Comparison of ENCODE assay signal across 8 cellular contexts in the genomic region with DNA sequence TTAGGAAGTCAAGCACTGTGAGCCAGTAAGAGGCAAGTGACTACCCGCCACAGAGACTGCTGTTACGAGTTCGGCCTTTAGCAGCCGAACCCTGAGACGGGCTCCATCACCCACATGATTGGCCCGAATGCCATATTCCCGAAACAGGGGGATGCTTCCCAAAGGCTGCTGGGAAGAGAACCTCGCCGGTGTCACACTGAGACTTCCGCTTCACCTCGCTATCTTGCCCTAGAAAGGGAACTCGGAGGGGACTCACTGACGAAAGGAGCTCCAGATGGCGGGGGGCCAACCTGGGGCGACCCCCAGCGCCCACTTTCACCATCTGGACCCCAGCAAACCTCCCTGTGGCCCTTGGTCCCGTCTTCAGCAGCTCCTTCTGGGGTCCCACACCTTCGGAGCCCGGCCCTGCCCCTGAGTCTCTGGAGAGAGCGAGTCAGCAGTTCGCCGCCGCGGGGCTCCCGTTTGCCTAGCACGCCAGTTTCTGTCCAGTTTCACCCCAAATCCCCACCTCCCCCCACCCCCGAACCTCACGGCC. TPM values are rescaled to one million over a fixed set of nuclear protein-coding genes. Genes with fewer than 3 reads are reported as not detected.
A peak's percentile ranks its signal among the peaks of the same experiment; 100 is the strongest.
DNase-seq lines count a peak whose midpoint lies in the region; ATAC-seq and TF ChIP-seq lines count a peak whose summit lies in the region.

No MANE protein-coding gene starts in this region.

- TF ChIP-seq CTCF in GM12864 (IDR thresholded peaks at IDR 0.05; ENCODE audit: low read depth, low read length, missing control alignments): no peak
- no peak for TF ChIP-seq CTCF in H9 (conservative IDR thresholded peaks at IDR 0.05)
- TF ChIP-seq CTCF in foreskin keratinocyte (conservative IDR thresholded peaks at IDR 0.05): no peak

- WGBS in H9 (ENCODE audit: extremely low coverage, insufficient read length, low lambda C conversion rate): no CpG with 5 or more reads among the region's 28 CpGs

- peak; percentile 75 for ATAC-seq in foreskin keratinocyte

- H3K79me1 ChIP-seq in H9 (ENCODE audit: insufficient read depth, low read depth, low read length, poor library complexity, severe bottlenecking): no peaks in the 10 kb centered on the region

- no peak overlapping the region for H2AK5ac ChIP-seq in H9 (ENCODE audit: insufficient read length, low read length)

- peak overlapping the region; percentile 57 for H3K9ac ChIP-seq in H9 (ENCODE audit: extremely low read depth, insufficient read length, low read length)

- no peaks in the 10 kb centered on the region for H3K79me2 ChIP-seq in H9 (ENCODE audit: insufficient read depth, low read length)

- H2BK12ac ChIP-seq in H9 (ENCODE audit: insufficient read length, low read depth, low read length): no peak overlapping the region

- H3K27me3 ChIP-seq in H9 (ENCODE audit: insufficient read depth, low read length) (no peaks in the 10 kb centered on the region), foreskin keratinocyte (no peaks in the 10 kb centered on the region)

- H3K4me1 ChIP-seq in H9 (ENCODE audit: insufficient read depth, low read length) (no peaks in the 10 kb centered on the region), foreskin keratinocyte (peaks cover 3% of the 10 kb centered on the region)

- H3T11ph ChIP-seq in H9 (ENCODE audit: low read length): no peak overlapping the region

- no peak overlapping the region for H2AFZ ChIP-seq in H9 (ENCODE audit: low read length)

- H3K23ac ChIP-seq in H9 (ENCODE audit: insufficient read length, low read depth, low read length): no peak overlapping the region

- H4K8ac ChIP-seq in H9 (replicated peaks; ENCODE audit: insufficient read length, low read depth, low read length): no peak overlapping the region

- peak overlapping the region; percentile 83 to 84 for H3K4me3 Mint-ChIP-seq in H9

- H3K9me3 ChIP-seq in H9 (ENCODE audit: control insufficient read depth, low read depth, low read length): no peaks in the 10 kb centered on the region

- peak overlapping the region; percentile 38; the same call in 1 of the 2 replicates for H3K14ac ChIP-seq in H9 (ENCODE audit: insufficient read depth, low read length)

- H2BK120ac ChIP-seq in H9 (ENCODE audit: low read depth, low read length, poor library complexity, severe bottlenecking): no peak overlapping the region

- peak overlapping the region; percentile 60 for H3K4me3 ChIP-seq in GM12864 (ENCODE audit: low read depth, low read length)

- H3K56ac ChIP-seq in H9 (ENCODE audit: insufficient read length, low read depth, low read length): no peak overlapping the region

- no peak overlapping the region for H2BK20ac ChIP-seq in H9 (ENCODE audit: low read depth, low read length, poor library complexity, severe bottlenecking)

- peaks cover 34 to 40% (median 38%) of the 10 kb centered on the region in 3 experiments for H3K36me3 Mint-ChIP-seq in H9 (ENCODE audit: insufficient read depth in 1 of 3, low read depth in 3 of 3)

- peaks cover 6% of the 10 kb centered on the region; the same call in 1 of the 2 replicates for H3K27me3 Mint-ChIP-seq in H9 (ENCODE audit: low read depth)

- H3K4me2 ChIP-seq in H9 (ENCODE audit: insufficient read depth, insufficient read length, low read length): peak overlapping the region; percentile 30

- H3K4me1 Mint-ChIP-seq in H9: peaks cover 5 to 6% of the 10 kb centered on the region in 2 experiments; a peak in 3 of 4 replicates

- H3K9me3 Mint-ChIP-seq in H9: peaks cover 0 to 3% of the 10 kb centered on the region in 2 experiments; a peak in 2 of 5 replicates

- no peak overlapping the region for H4K5ac ChIP-seq in H9 (ENCODE audit: insufficient read length, low read depth, low read length)

- H3K27ac ChIP-seq in H9 (ENCODE audit: insufficient read length, low read depth, low read length) (no peak overlapping the region), foreskin keratinocyte (peak overlapping the region; percentile 74)

- H3K4ac ChIP-seq in H9 (ENCODE audit: low read depth, low read length): no peak overlapping the region

- no peak overlapping the region for H4K91ac ChIP-seq in H9 (ENCODE audit: insufficient read length, low read depth, low read length)

- DNase-seq in GM12864 (ENCODE audit: low read depth) (no peak), H9 (peak; percentile 45), LoVo (ENCODE audit: low spot score) (peak; percentile 40), foreskin keratinocyte (peak in 1 of 2 donors; percentile 32), occipital lobe (lab: John Stamatoyannopoulos, UW) (peak; percentile 30), ureter (ENCODE audit: low spot score) (no peak), NCI-H1436 (lab: John Stamatoyannopoulos, UW) (no peak)
- DNase-seq in activated T-helper 9 cell treated with anti-CD3 and anti-CD28 coated beads, Interleukin-2, amount 50 U/mL, for 16 hours (ENCODE audit: low read depth): peak; percentile 20

- H3K27ac Mint-ChIP-seq in H9: peak overlapping the region in 1 of 3 experiments; percentile 85; a peak in 3 of 7 replicates

- no peak overlapping the region for H2BK5ac ChIP-seq in H9 (ENCODE audit: insufficient read length, low read length)

- H4K20me1 ChIP-seq in H9 (ENCODE audit: control insufficient read depth, insufficient read depth, insufficient read length): no peaks in the 10 kb centered on the region

- peak overlapping the region; percentile 76 for H3K18ac ChIP-seq in H9 (ENCODE audit: insufficient read length, low read depth, low read length)

- H3K23me2 ChIP-seq in H9 (ENCODE audit: insufficient read length, low read depth, low read length, poor library complexity, severe bottlenecking): no peaks in the 10 kb centered on the region

- H2BK15ac ChIP-seq in H9 (ENCODE audit: low read depth, low read length): no peak overlapping the region

RNA-seq across cellular contexts. Expression of gene HPS1, which starts 0.5 kb away (rescaled TPM):
- total RNA-seq in H9 (2021) (46.8 and 47.4 TPM in 2 replicates), foreskin keratinocyte (36.4 and 39.0 TPM in 2 replicates), occipital lobe (11.1 TPM), ureter (63.3 TPM)
- 37.8 and 41.7 TPM in 2 replicates for polyA plus RNA-seq in foreskin keratinocyte

RNA-seq across cellular contexts. Expression of gene PYROXD2, which starts 31.2 kb away (rescaled TPM):
- total RNA-seq in H9 (2021): 2.1 and 5.3 TPM in 2 replicates
- 3.3 and 5.6 TPM in 2 replicates for total RNA-seq in foreskin keratinocyte
- polyA plus RNA-seq in foreskin keratinocyte: 2.1 and 6.2 TPM in 2 replicates
- total RNA-seq in occipital lobe: 1.4 TPM
- 25.8 TPM for total RNA-seq in ureter

Comparison
In these comparisons a context has a peak if more than half of its experiments do, and no peak if none do; other contexts are left out.
1. DNase-seq: peak in H9 (single experiment), LoVo (single experiment), activated T-helper 9 cell treated with anti-CD3 and anti-CD28 coated beads, Interleukin-2, amount 50 U/mL, for 16 hours (single experiment) and occipital lobe (single experiment); none in GM12864 (single experiment), ureter (single experiment) and NCI-H1436 (single experiment).